2 cellular contexts compared by ENCODE assay signal in genomic region chr13:41206467-41206866, GRCh38.
TF ChIP-seq lines count a peak whose summit lies in the region.

No MANE protein-coding gene starts in this region.

TF ChIP-seq in A549, 52 proteins besides CTCF, POLR2A, EP300 and RAD21:
- peak; percentile 64 for TF ChIP-seq MAFK (IDR thresholded peaks at IDR 0.05; ENCODE audit: partially characterized antibody)
- TF ChIP-seq PHF8 (IDR thresholded peaks at IDR 0.05; ENCODE audit: borderline replicate concordance, low read depth) = no peak
TF ChIP-seq in A549: peak in this region for 1.

TF ChIP-seq in K562, 482 proteins besides CTCF, POLR2A, EP300 and RAD21:
- TF ChIP-seq ZNF316 (IDR thresholded peaks at IDR 0.05) = peak; percentile 43; the same call in 1 of the 2 replicates
- no peak for TF ChIP-seq ARID2 (IDR thresholded peaks at IDR 0.05)
- peak; percentile 41; the same call in 1 of the 2 replicates for TF ChIP-seq MAFK (IDR thresholded peaks at IDR 0.05; ENCODE audit: low read length)
- TF ChIP-seq MAFF (IDR thresholded peaks at IDR 0.05; ENCODE audit: low read length) = peak; percentile 59
- 0 out of 2 replicates have a peak, but pooled peaks have one; percentile 17 for TF ChIP-seq C11orf30 (IDR thresholded peaks at IDR 0.05; ENCODE audit: low read depth)
- no peak for TF ChIP-seq TCF3 (CRISPR knock-in tag; IDR thresholded peaks at IDR 0.05)
